In the genomic region with DNA sequence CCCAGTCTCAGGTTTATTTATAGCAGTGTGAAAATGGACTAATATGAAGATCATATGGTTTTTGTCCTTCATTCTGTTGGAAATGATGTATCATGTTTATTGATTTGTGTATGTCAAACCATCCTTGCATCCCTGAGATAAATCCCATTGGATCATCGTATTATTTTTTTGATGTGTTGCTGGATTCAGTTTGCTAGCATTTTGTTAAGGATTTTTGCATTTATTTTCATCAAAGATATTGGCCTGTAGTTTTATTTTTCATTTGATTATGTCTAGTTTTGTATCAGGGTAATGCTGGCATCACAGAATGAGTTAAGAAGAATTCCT, we compare ENCODE assay signal across 26 cellular contexts.
"Had no signal": no experiment of that assay in that cellular context is flagged by ENCODE, and none has a peak within 500 bp of the region (broad histone marks: within the 10 kb centered on the region; RNA-seq: fewer than 3 reads in every experiment).

No MANE protein-coding gene starts in this region.

- FAIRE-seq: islet of Langerhans, keratinocyte had no signal

- H3K27me3 ChIP-seq: colonic mucosa, dorsolateral prefrontal cortex, esophagus squamous epithelium, gastrocnemius medialis, heart right ventricle, left lung had no signal

- H3K36me3 ChIP-seq: colonic mucosa, esophagus squamous epithelium, gastrocnemius medialis, heart right ventricle, left lung, lower lobe of right lung had no signal

- DNase-seq: colonic mucosa; dermis blood vessel endothelial cell; dorsolateral prefrontal cortex; effector CD4-positive, alpha-beta T cell; effector memory CD4-positive, alpha-beta T cell; erythroblast; esophagus squamous epithelium; foreskin fibroblast; foreskin melanocyte; gastrocnemius medialis; glutamatergic neuron; head of caudate nucleus; heart right ventricle; hippocampal formation; left cardiac atrium; left lung; left ventricle myocardium superior; lower lobe of right lung; mesenchymal stem cell; mucosa of descending colon; naive B cell had no signal

- H3K9me3 ChIP-seq: colonic mucosa, gastrocnemius medialis had no signal

- H3K4me3 ChIP-seq: colonic mucosa, dorsolateral prefrontal cortex, esophagus squamous epithelium, gastrocnemius medialis, heart right ventricle, left lung, lower lobe of right lung, mucosa of descending colon had no signal

- H3K27ac ChIP-seq: colonic mucosa, dorsolateral prefrontal cortex, epithelial cell of prostate, esophagus squamous epithelium, gastrocnemius medialis, heart right ventricle, left lung, lower lobe of right lung had no signal

- H3K27me3 Mint-ChIP-seq: naive B cell had no signal

- ATAC-seq: esophagus mucosa, gastrocnemius medialis, heart right ventricle, left cardiac atrium, left lung, left ventricle myocardium superior, lower lobe of right lung, mucosa of descending colon had no signal

- H3K4me1 ChIP-seq: colonic mucosa, esophagus squamous epithelium, gastrocnemius medialis, heart right ventricle, left lung, lower lobe of right lung had no signal

- H3K4me3 Mint-ChIP-seq: mesothelial cell of epicardium, naive B cell had no signal

- H3K4me1 Mint-ChIP-seq: mesothelial cell of epicardium had no signal
